8 cellular contexts compared by ENCODE assay signal in genomic region chr10:26448706-26449435, GRCh38. TPM values are rescaled to one million over a fixed set of nuclear protein-coding genes. Genes with fewer than 3 reads are reported as not detected.
A peak's percentile ranks its signal among the peaks of the same experiment; 100 is the strongest.
DNase-seq lines count a peak whose midpoint lies in the region; ATAC-seq, FAIRE-seq and TF ChIP-seq lines count a peak whose summit lies in the region.

No MANE protein-coding gene starts in this region.

- peak; percentile 90 for ATAC-seq in GM18511 (IDR thresholded peaks at IDR 0.05; ENCODE audit: unreplicated experiment)
- peak; percentile 78 for ATAC-seq in HG02610 (IDR thresholded peaks at IDR 0.05; ENCODE audit: unreplicated experiment)

- no peak overlapping the region for H2AFZ ChIP-seq in OCI-LY3 (ENCODE audit: low read depth, low read length)

- TF ChIP-seq CTCF in OCI-LY3 (IDR thresholded peaks at IDR 0.05; ENCODE audit: low read depth, low read length): no peak
- no peak for TF ChIP-seq CTCF in colonic mucosa (IDR thresholded peaks at IDR 0.05)
- TF ChIP-seq CTCF in D721Med (IDR thresholded peaks at IDR 0.05; ENCODE audit: insufficient read depth, missing control alignments): no peak

- H3K27me3 ChIP-seq in OCI-LY3 (ENCODE audit: low read depth, low read length): no peaks in the 10 kb centered on the region
- no peaks in the 10 kb centered on the region for H3K27me3 ChIP-seq in colonic mucosa

- H4K20me1 ChIP-seq in OCI-LY3 (ENCODE audit: insufficient read depth, low read length): peaks cover 4% of the 10 kb centered on the region; the same call in 1 of the 2 replicates

- FAIRE-seq in D721Med (lab: Jason Lieb, UNC) (no peak), HTR-8/SVneo (lab: Jason Lieb, UNC) (no peak)

- H3K27ac ChIP-seq in OCI-LY3 (ENCODE audit: low read length) (peak overlapping the region; percentile 58), colonic mucosa (peak overlapping the region; percentile 15)

- H3K4me1 ChIP-seq in OCI-LY3 (ENCODE audit: low read length) (peaks cover 55% of the 10 kb centered on the region), colonic mucosa (no peaks in the 10 kb centered on the region)

- H3K9me3 ChIP-seq in OCI-LY3 (ENCODE audit: insufficient read depth, low read length) (no peaks in the 10 kb centered on the region), colonic mucosa (no peaks in the 10 kb centered on the region)

- H3K9ac ChIP-seq in OCI-LY3 (ENCODE audit: low read length) (no peak overlapping the region; the same call in 1 of the 2 replicates), colonic mucosa (ENCODE audit: low read depth in 2 of 2, low read length in 2 of 2) (peak overlapping the region in 1 of 2 donors; percentile 12)

- H3K36me3 ChIP-seq in OCI-LY3 (replicated peaks; ENCODE audit: low read depth, low read length) (peaks cover 37% of the 10 kb centered on the region), colonic mucosa (no peaks in the 10 kb centered on the region)

- H3K79me2 ChIP-seq in OCI-LY3 (ENCODE audit: low read length): peaks cover 81% of the 10 kb centered on the region

- DNase-seq in colonic mucosa (peak; percentile 28), dermis blood vessel endothelial cell (no peak), NCI-H2171 treated with DMSO at 0.1 percent for 48 hours (lab: John Stamatoyannopoulos, UW) (no peak), D721Med (ENCODE audit: insufficient read length, low spot score) (no peak), HTR-8/SVneo (ENCODE audit: insufficient read length, low spot score) (no peak)

- H3K4me3 ChIP-seq in OCI-LY3 (ENCODE audit: low read length): peak overlapping the region; percentile 37
- H3K4me3 ChIP-seq in colonic mucosa: no peak overlapping the region

- H3K4me2 ChIP-seq in OCI-LY3 (ENCODE audit: low read length): peak overlapping the region; percentile 56

- intact Hi-C loops in colonic mucosa (cut with DNase I): no loop called here

RNA-seq across cellular contexts. Expression of gene APBB1IP, which starts 10.7 kb away (rescaled TPM):
- total RNA-seq in colonic mucosa (1 to 10 TPM; 2.1 to 2.8 TPM), dermis blood vessel endothelial cell (0.05 and 0.17 TPM in 2 replicates)
